8 cellular contexts compared by ENCODE assay signal in the genomic region with DNA sequence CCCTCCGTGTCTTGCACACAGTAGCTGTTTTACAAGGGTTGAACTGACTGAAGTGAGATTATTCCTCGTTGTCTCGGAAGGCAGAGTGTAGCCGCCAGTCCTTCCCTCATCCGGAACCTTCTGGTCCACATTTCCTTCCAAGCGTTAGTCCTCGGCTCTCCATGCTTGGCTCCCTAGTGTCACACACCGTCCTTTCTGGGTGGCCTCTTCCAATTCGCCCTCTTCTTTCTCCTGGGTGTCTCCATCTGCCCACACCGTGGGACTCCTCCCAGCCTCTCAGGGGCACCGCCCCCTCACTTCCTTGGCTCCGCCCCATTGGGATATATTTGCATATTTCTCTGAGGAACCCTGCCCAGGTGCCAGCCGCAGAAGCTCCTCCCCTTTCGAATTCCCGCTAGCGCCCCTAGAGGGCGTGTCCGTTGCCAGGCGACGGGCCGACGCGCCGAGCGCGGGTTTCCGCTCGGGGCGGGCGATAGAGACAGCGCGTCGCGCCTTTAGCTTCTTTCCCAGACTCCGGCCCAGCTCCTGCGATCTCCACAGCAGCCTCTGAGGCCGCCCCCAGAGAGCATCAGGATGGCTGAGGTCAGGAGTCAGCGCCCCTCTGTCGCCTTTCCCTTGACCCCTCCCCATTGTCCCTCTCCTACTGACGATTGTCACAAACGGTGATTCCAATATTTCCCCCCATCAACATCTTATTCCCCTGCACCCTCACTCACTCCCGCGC. TPM values are rescaled to one million over a fixed set of nuclear protein-coding genes. Genes with fewer than 3 reads are reported as not detected.
DNase-seq lines count a peak whose midpoint lies in the region; ATAC-seq and TF ChIP-seq lines count a peak whose summit lies in the region.

A gene with protein sequence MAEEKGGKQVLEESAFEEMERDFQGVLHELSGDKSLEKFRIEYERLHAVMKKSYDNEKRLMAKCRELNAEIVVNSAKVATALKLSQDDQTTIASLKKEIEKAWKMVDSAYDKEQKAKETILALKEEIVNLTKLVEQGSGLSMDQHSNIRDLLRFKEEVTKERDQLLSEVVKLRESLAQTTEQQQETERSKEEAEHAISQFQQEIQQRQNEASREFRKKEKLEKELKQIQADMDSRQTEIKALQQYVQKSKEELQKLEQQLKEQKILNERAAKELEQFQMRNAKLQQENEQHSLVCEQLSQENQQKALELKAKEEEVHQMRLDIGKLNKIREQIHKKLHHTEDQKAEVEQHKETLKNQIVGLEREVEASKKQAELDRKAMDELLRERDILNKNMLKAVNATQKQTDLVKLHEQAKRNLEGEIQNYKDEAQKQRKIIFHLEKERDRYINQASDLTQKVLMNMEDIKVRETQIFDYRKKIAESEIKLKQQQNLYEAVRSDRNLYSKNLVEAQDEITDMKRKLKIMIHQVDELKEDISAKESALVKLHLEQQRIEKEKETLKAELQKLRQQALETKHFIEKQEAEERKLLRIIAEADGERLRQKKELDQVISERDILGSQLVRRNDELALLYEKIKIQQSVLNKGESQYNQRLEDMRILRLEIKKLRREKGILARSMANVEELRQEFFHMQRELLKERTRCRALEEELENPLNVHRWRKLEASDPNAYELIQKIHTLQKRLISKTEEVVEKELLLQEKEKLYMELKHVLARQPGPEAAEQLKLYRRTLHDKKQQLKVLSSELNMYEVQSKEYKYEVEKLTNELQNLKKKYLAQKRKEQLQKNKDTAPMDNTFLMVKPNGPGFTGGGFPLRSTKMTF (plus strand): TSS at position 509 of the 724 bp plus-strand sequence. CDS start 65 bp downstream, at position 574.

- H3F3A ChIP-seq in DOHH2 (ENCODE audit: control insufficient read depth, insufficient read depth) (peaks cover 3% of the 10 kb centered on the region; the same call in 1 of the 2 replicates), GM23248 (ENCODE audit: insufficient read depth) (peaks cover 39% of the 10 kb centered on the region), neural progenitor cell (ENCODE audit: low read depth) (no peaks in the 10 kb centered on the region)

- no peaks in the 10 kb centered on the region for H3K4me1 Mint-ChIP-seq in neural progenitor cell

- H3K4me3 ChIP-seq in DOHH2 (ENCODE audit: low read length) (peak within 1 kb of the TSS; percentile 65), GM23248 (peak within 1 kb of the TSS; percentile 76), Karpas-422 (ENCODE audit: low read length) (no peak within 1 kb of the TSS), Panc1 (ENCODE audit: low read depth in 2 of 2, low read length in 2 of 2) (peak within 1 kb of the TSS; percentile 62 to 96), foreskin fibroblast (ENCODE audit: low read depth in 1 of 2, low read length in 2 of 2) (peak within 1 kb of the TSS; percentile 52 to 78), neural progenitor cell (peak within 1 kb of the TSS; percentile 34), stomach smooth muscle (ENCODE audit: low read length in 2 of 2) (peak within 1 kb of the TSS; percentile 65 to 79)

- no peaks in the 10 kb centered on the region for H3K36me3 Mint-ChIP-seq in neural progenitor cell

- POLR2A ChIA-PET in Panc1 (lab: Charles Lee) = interaction anchor here (0.7 kb wide), 1 partner anchor 36 kb away, joined by 3 read pairs; no protein-coding TSS in a partner anchor

- H3K4me3 Mint-ChIP-seq in neural progenitor cell = peak within 1 kb of the TSS; percentile 64

- H3K9me2 ChIP-seq in DOHH2 (replicated peaks; ENCODE audit: control insufficient read depth, low read length) = no peaks in the 10 kb centered on the region
- no peaks in the 10 kb centered on the region for H3K9me2 ChIP-seq in GM23248 (ENCODE audit: insufficient read depth)
- no peaks in the 10 kb centered on the region for H3K9me2 ChIP-seq in Karpas-422 (replicated peaks; ENCODE audit: insufficient read depth, low read length)

- peak within 1 kb of the TSS; percentile 63 for H3K4me2 ChIP-seq in DOHH2 (ENCODE audit: low read length)
- H3K4me2 ChIP-seq in GM23248 (ENCODE audit: unreplicated experiment) = peak within 1 kb of the TSS; percentile 90
- peak within 1 kb of the TSS; percentile 63 for H3K4me2 ChIP-seq in Karpas-422 (ENCODE audit: low read depth, low read length, poor library complexity, severe bottlenecking)
- H3K4me2 ChIP-seq in neural progenitor cell = peak within 1 kb of the TSS; percentile 74

- peak within 1 kb of the TSS; percentile 60 for H3K9ac ChIP-seq in GM23248
- H3K9ac ChIP-seq in Karpas-422 (ENCODE audit: low read length) = no peak within 1 kb of the TSS
- H3K9ac ChIP-seq in neural progenitor cell = no peak within 1 kb of the TSS
- peak within 1 kb of the TSS; percentile 14 to 33 for H3K9ac ChIP-seq in stomach smooth muscle (ENCODE audit: low read length in 2 of 2)

- H3K27me3 Mint-ChIP-seq in neural progenitor cell (ENCODE audit: insufficient read depth, low read depth) = peaks cover 2% of the 10 kb centered on the region

- intact Hi-C loops in Panc1 (cut with micrococcal nuclease; ENCODE audit: unreplicated experiment) = no loop called here

- DNase-seq in GM23248 (peak; percentile 93), Karpas-422 (peak; percentile 46), Panc1 (ENCODE audit: low read depth, low spot score) (peak; percentile 89), foreskin fibroblast (peak; percentile 79 to 93), neural progenitor cell (ENCODE audit: low spot score) (peak; percentile 96)
- DNase-seq in activated T-helper 1 cell treated with anti-CD3 and anti-CD28 coated beads, Interleukin-2, amount 50 U/mL, for 16 hours (ENCODE audit: low read depth in 1 of 2, low spot score in 1 of 2) = peak; percentile 81 to 88

- H3K27me3 ChIP-seq in DOHH2 (ENCODE audit: control insufficient read depth, low read length) (peaks cover 26% of the 10 kb centered on the region), GM23248 (replicated peaks; ENCODE audit: insufficient read depth) (no peaks in the 10 kb centered on the region), Karpas-422 (ENCODE audit: low read length) (no peaks in the 10 kb centered on the region), Panc1 (ENCODE audit: control insufficient read depth, insufficient read depth, low read length) (no peaks in the 10 kb centered on the region), neural progenitor cell (peaks cover 42% of the 10 kb centered on the region), stomach smooth muscle (ENCODE audit: control insufficient read depth in 1 of 2, insufficient read depth in 2 of 2, low read length in 2 of 2) (no peaks in the 10 kb centered on the region)

- H3K4me1 ChIP-seq in DOHH2 (ENCODE audit: control insufficient read depth, low read length) (peaks cover 31% of the 10 kb centered on the region), GM23248 (ENCODE audit: insufficient read depth) (peaks cover 29% of the 10 kb centered on the region), Karpas-422 (ENCODE audit: low read length) (peaks cover 26% of the 10 kb centered on the region), Panc1 (ENCODE audit: control insufficient read depth, insufficient read depth, low read length) (peaks cover 20% of the 10 kb centered on the region), neural progenitor cell (no peaks in the 10 kb centered on the region), stomach smooth muscle (ENCODE audit: control insufficient read depth, insufficient read depth, low read length) (peaks cover 19% of the 10 kb centered on the region)

- no peaks in the 10 kb centered on the region for H3K9me3 Mint-ChIP-seq in neural progenitor cell

- H3K36me3 ChIP-seq in DOHH2 (ENCODE audit: control insufficient read depth, low read length) (no peaks in the 10 kb centered on the region), GM23248 (ENCODE audit: low read depth) (no peaks in the 10 kb centered on the region), Karpas-422 (ENCODE audit: insufficient read depth, low read length) (no peaks in the 10 kb centered on the region), Panc1 (ENCODE audit: control insufficient read depth, insufficient read depth, low read length) (no peaks in the 10 kb centered on the region), neural progenitor cell (no peaks in the 10 kb centered on the region), stomach smooth muscle (ENCODE audit: control insufficient read depth in 2 of 2, insufficient read depth in 2 of 2, low read length in 2 of 2) (no peaks in the 10 kb centered on the region)

- H3K9me3 ChIP-seq in DOHH2 (ENCODE audit: control insufficient read depth, insufficient read depth, low read length) (no peaks in the 10 kb centered on the region), GM23248 (ENCODE audit: low read depth) (no peaks in the 10 kb centered on the region), Karpas-422 (ENCODE audit: low read length) (no peaks in the 10 kb centered on the region), Panc1 (ENCODE audit: control insufficient read depth, insufficient read depth, low read depth, low read length) (no peaks in the 10 kb centered on the region), neural progenitor cell (ENCODE audit: low read depth) (no peaks in the 10 kb centered on the region), stomach smooth muscle (ENCODE audit: control insufficient read depth in 2 of 2, low read length in 2 of 2) (no peaks in the 10 kb centered on the region)

- H4K20me1 ChIP-seq in DOHH2 (ENCODE audit: control insufficient read depth, insufficient read depth, low read depth, low read length) = no peaks in the 10 kb centered on the region
- no peaks in the 10 kb centered on the region for H4K20me1 ChIP-seq in GM23248 (ENCODE audit: insufficient read depth)
- no peaks in the 10 kb centered on the region for H4K20me1 ChIP-seq in Karpas-422 (ENCODE audit: insufficient read depth, low read depth, low read length)
- no peaks in the 10 kb centered on the region for H4K20me1 ChIP-seq in neural progenitor cell (ENCODE audit: low read depth)

- BruUV-seq in Panc1 (replicated peaks; lab: Mats Ljungman, UMichigan) = no TSS peak

- H3K27ac Mint-ChIP-seq in neural progenitor cell = no peak within 1 kb of the TSS

- WGBS in GM23248 (ENCODE audit: low coverage in 1 of 2, low lambda C conversion rate in 2 of 2, missing lambda C conversion rate in 2 of 2), 2 experiments = 4 to 7% methylated on average over 43 of the region's 43 CpGs

- TF ChIP-seq CTCF in DOHH2 (IDR thresholded peaks at IDR 0.05; ENCODE audit: low read depth, low read length, poor library complexity, severe bottlenecking) (peak; percentile 63), Panc1 (IDR thresholded peaks at IDR 0.05) (peak; percentile 91), foreskin fibroblast (IDR thresholded peaks at IDR 0.05; ENCODE audit: low read depth, low read length) (peak; percentile 70), neural progenitor cell (IDR thresholded peaks at IDR 0.05) (peak; percentile 74)

- CTCF ChIA-PET in Panc1 (lab: Charles Lee) = interaction anchor here (0.6 to 1.7 kb wide), 10 partner anchors 11 to 79 kb away, joined by 3 to 19 read pairs (median 6); no protein-coding TSS in a partner anchor

- no peak within 1 kb of the TSS for H3K27ac ChIP-seq in DOHH2 (ENCODE audit: low read depth, low read length)
- 0 out of 2 replicates have a peak within 1 kb of the TSS, but pooled peaks have one; percentile 2 for H3K27ac ChIP-seq in GM23248
- H3K27ac ChIP-seq in Karpas-422 (ENCODE audit: low read length) = no peak within 1 kb of the TSS
- peak within 1 kb of the TSS; percentile 37 for H3K27ac ChIP-seq in Panc1 (ENCODE audit: low read length)
- no peak within 1 kb of the TSS for H3K27ac ChIP-seq in neural progenitor cell
- no peak within 1 kb of the TSS for H3K27ac ChIP-seq in stomach smooth muscle (ENCODE audit: low read length)

- peak; percentile 98 for ATAC-seq in Panc1

- in situ Hi-C loops in GM23248 (cut with MboI) = no loop called here
- in situ Hi-C loops in Panc1 (cut with HindIII; ENCODE audit: low pct_unique_long_range_greater_than_20kb, low sequenced_read_pairs) = no loop called here

- H2AFZ ChIP-seq in GM23248 = peak within 1 kb of the TSS; percentile 90
- H2AFZ ChIP-seq in Karpas-422 (ENCODE audit: low read length) = peak within 1 kb of the TSS; percentile 61; the same call in 1 of the 2 replicates
- H2AFZ ChIP-seq in neural progenitor cell (replicated peaks) = peak within 1 kb of the TSS; percentile 83

- H3K79me2 ChIP-seq in DOHH2 (ENCODE audit: control insufficient read depth, low read length) (no peaks in the 10 kb centered on the region), GM23248 (ENCODE audit: insufficient read depth) (no peaks in the 10 kb centered on the region), Karpas-422 (ENCODE audit: low read length) (no peaks in the 10 kb centered on the region), neural progenitor cell (ENCODE audit: low read depth) (no peaks in the 10 kb centered on the region)

RNA-seq across cellular contexts. Expression of the gene that starts here (rescaled TPM):
- under 0.01 and 0.22 TPM in 2 replicates for total RNA-seq in GM23248 (2014; rRNA removed; shearing (Covaris generic))
- polyA plus RNA-seq in GM23248 (2016; fragmentation: Nextera tagmentation; extraction: Ambion mirVana) = 0.20 and 0.30 TPM in 2 replicates
- total RNA-seq in Karpas-422 (2014; rRNA removed; shearing (Covaris generic); ENCODE audit: low replicate concordance) = 0.26 and 1.4 TPM in 2 replicates
- total RNA-seq in Panc1 (2021; ENCODE audit: unreplicated experiment) (2.0 TPM), neural progenitor cell (ENCODE audit: low replicate concordance) (0.53 and 1.7 TPM in 2 replicates)
- polyA plus RNA-seq in Panc1 (2012; ENCODE audit: insufficient read length) = 1.4 TPM

Comparison
In these comparisons a context has a peak if more than half of its experiments do, and no peak if none do; other contexts are left out.
1. Peak in DNase-seq, H3K4me3 ChIP-seq, H3K27ac ChIP-seq, H3K9ac ChIP-seq and H3K4me2 ChIP-seq in GM23248; RNA of the gene not detected or under 1 TPM.
2. DNase-seq: peak in every context shown above with its lines; median percentile 96 in neural progenitor cell; 93 in GM23248; 89 in Panc1; 86 in foreskin fibroblast; 84 in activated T-helper 1 cell treated with anti-CD3 and anti-CD28 coated beads, Interleukin-2, amount 50 U/mL, for 16 hours; 46 in Karpas-422.
3. H3K9ac ChIP-seq: peak in stomach smooth muscle (2 of 2); none in Karpas-422 (single experiment) and neural progenitor cell (single experiment).
4. Peak in every context shown above with its lines, with median percentiles within 50 percentile points of each other: H3K4me2 ChIP-seq, CTCF ChIP-seq and H2AFZ ChIP-seq.